13 cellular contexts compared by ENCODE assay signal in the genomic region with DNA sequence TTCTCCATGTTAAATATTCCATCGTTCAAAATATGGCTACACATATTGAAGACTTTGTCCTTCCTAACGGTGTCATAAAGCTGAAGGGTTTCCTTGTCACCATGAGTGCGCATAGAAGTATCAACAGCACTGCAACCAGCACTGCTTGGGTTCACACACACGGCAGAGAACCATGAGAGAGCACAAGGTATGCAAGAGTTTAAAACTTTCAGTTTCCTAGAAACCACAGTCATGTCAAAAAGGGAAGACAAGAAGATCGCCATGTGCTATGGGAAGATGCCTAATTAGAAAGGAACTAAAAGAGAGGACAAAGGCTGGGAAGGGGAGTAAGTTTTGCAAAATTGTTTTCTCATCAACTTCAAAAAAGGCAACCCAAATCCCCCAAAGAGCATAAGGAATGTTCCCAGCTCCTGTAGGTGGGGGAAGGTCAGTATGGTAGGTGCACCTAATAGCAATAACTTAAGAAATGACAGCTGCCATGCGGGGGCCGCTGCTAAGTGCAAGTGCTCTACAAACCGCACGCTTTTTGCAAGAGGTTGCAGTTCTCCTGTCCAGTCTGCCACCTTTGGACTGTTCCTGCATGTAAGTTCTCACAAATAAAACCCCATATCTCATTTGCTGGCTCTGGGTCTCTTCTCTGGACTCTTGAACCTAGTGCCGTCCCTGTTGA.
A peak's percentile ranks its signal among the peaks of the same experiment; 100 is the strongest.
DNase-seq lines count a peak whose midpoint lies in the region; ATAC-seq lines count a peak whose summit lies in the region.
"Had no signal": no experiment of that assay in that cellular context is flagged by ENCODE, and none has a peak within 500 bp of the region (broad histone marks: within the 10 kb centered on the region; RNA-seq: fewer than 3 reads in every experiment).

No MANE protein-coding gene starts in this region.

- H3K36me3 Mint-ChIP-seq in immature natural killer cell, result no peaks in the 10 kb centered on the region
- H3K36me3 Mint-ChIP-seq: brain had no signal

- peaks cover 0 to 4% (median 0%) of the 10 kb centered on the region in 3 donors for H3K27me3 Mint-ChIP-seq in immature natural killer cell (ENCODE audit: low read depth in 3 of 3)
- H3K27me3 Mint-ChIP-seq: brain had no signal

- DNase-seq in immature natural killer cell, result no peak
- DNase-seq in NK-92 treated with Interleukin-12 subunit alpha and Interleukin-12 subunit beta, amount 100 ng/mL, for 24 hours (lab: John Stamatoyannopoulos, UW), result no peak
- no peak for DNase-seq in islet precursor cell
- DNase-seq in NOMO-1 treated with dmso at 0.1 percent for 144 hours (lab: John Stamatoyannopoulos, UW; ENCODE audit: unreplicated experiment), result no peak
- no peak for DNase-seq in GM19240 (ENCODE audit: insufficient read length, low spot score)
- DNase-seq: activated T-cell treated with anti-CD3 and anti-CD28 coated beads, Interleukin-2, amount 50 U/mL, for 1 hour; KG1; mammary epithelial cell had no signal

- peaks cover 30 to 33% of the 10 kb centered on the region in 2 donors for H3K4me1 Mint-ChIP-seq in immature natural killer cell

- peak overlapping the region in 3 of 5 donors; percentile 7 to 76 (median 20) for H3K4me3 Mint-ChIP-seq in immature natural killer cell
- H3K4me3 Mint-ChIP-seq: brain had no signal

- peak overlapping the region; percentile 61 to 89 (median 80) for H3K27ac Mint-ChIP-seq in immature natural killer cell
- H3K27ac Mint-ChIP-seq: progenitor cell of endocrine pancreas had no signal

- no peaks in the 10 kb centered on the region for H3K9me3 Mint-ChIP-seq in immature natural killer cell

- peak; percentile 68 for ATAC-seq in GM18867 (IDR thresholded peaks at IDR 0.05; ENCODE audit: unreplicated experiment)
- ATAC-seq in GM21447 (IDR thresholded peaks at IDR 0.05; ENCODE audit: unreplicated experiment), result peak; percentile 79
- ATAC-seq in HG03139 (IDR thresholded peaks at IDR 0.05; ENCODE audit: unreplicated experiment), result peak; percentile 46
